In the genomic region with DNA sequence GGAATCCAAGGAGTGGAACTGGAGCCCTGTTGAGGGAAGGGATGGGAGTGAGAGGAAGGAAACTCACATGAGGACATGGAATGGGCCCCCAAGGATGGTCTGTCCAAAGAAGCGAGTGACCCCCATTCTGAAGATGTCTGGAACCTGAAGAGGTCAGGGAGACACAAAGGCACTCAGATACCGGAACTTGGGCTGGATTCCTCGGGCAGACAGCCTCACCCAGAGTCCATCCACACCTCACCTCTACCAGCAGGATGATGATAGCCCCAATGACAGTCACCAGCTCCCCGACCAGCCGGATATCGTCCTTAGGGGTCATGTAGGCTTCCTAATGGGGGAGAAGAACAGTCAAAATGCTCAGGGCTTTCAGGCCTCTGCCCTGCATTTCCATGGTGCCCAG, we compare ENCODE assay signal across 23 cellular contexts. TPM values are rescaled to one million over a fixed set of nuclear protein-coding genes. Genes with fewer than 3 reads are reported as not detected.
A peak's percentile ranks its signal among the peaks of the same experiment; 100 is the strongest.
DNase-seq lines count a peak whose midpoint lies in the region; ATAC-seq and TF ChIP-seq lines count a peak whose summit lies in the region.
"Had no signal": no experiment of that assay in that cellular context is flagged by ENCODE, and none has a peak within 500 bp of the region (broad histone marks: within the 10 kb centered on the region; RNA-seq: fewer than 3 reads in every experiment).

No MANE protein-coding gene starts in this region.

- H3K4me3 ChIP-seq in DND-41 (ENCODE audit: low read depth in 1 of 2, low read length in 2 of 2), result no peak overlapping the region
- H3K4me3 ChIP-seq: A549; BLaER1 treated with 17β-estradiol and CSF1 and Interleukin-3, amounts not matched to agents 10 nM and 100 nM; GM12878 had no signal

- no peak for TF ChIP-seq CTCF in DND-41 (IDR thresholded peaks at IDR 0.05; ENCODE audit: borderline replicate concordance, extremely low read depth, low read length, poor library complexity, severe bottlenecking)

- no peak overlapping the region for H2AFZ ChIP-seq in DND-41 (ENCODE audit: low read depth, low read length)

- H3K27ac ChIP-seq in DND-41 (ENCODE audit: low read length), result no peak overlapping the region
- H3K27ac ChIP-seq: 22Rv1; A549; BLaER1 treated with 17β-estradiol and CSF1 and Interleukin-3, amounts not matched to agents 10 nM and 100 nM; C4-2B had no signal

- H3K4me1 ChIP-seq in DND-41 (ENCODE audit: insufficient read depth, low read length), result no peaks in the 10 kb centered on the region
- H3K4me1 ChIP-seq: A549; BLaER1 treated with 17β-estradiol and CSF1 and Interleukin-3, amounts not matched to agents 10 nM and 100 nM; Caco-2 had no signal

- no peaks in the 10 kb centered on the region for H3K27me3 ChIP-seq in DND-41 (ENCODE audit: insufficient read depth, low read length, poor library complexity)
- H3K27me3 ChIP-seq: BLaER1 treated with 17β-estradiol and CSF1 and Interleukin-3, amounts not matched to agents 10 nM and 100 nM had no signal

- peak; percentile 9 for DNase-seq in activated effector memory CD4-positive, alpha-beta T cell treated with anti-CD3 and anti-CD28 coated beads, Interleukin-2, amount 50 U/mL, for 16 hours
- no peak for DNase-seq in activated effector memory CD4-positive, alpha-beta T cell treated with Interleukin-2 at 50 U/mL for 16 hours
- no peak for DNase-seq in DND-41
- peak; percentile 33 for DNase-seq in mesenteric fat pad (ENCODE audit: low spot score)
- no peak for DNase-seq in UCSD-AML1 (lab: John Stamatoyannopoulos, UW; ENCODE audit: unreplicated experiment)
- DNase-seq: AML-193; Calu3; CD4-positive, alpha-beta T cell; CD8-positive, alpha-beta T cell; DMS79 treated with DMSO at 0.1 percent for 48 hours; EL; GDM1 had no signal

- H3K36me3 ChIP-seq in DND-41 (ENCODE audit: insufficient read depth, low read length), result peaks cover 39% of the 10 kb centered on the region
- H3K36me3 ChIP-seq: BLaER1 treated with 17β-estradiol and CSF1 and Interleukin-3, amounts not matched to agents 10 nM and 100 nM had no signal

- ATAC-seq in DND-41 (ENCODE audit: insufficient read depth, low read depth) (0 out of 3 replicates have a peak, but pooled peaks have one; percentile 5), GM18498 (IDR thresholded peaks at IDR 0.05; ENCODE audit: unreplicated experiment) (no peak)
- ATAC-seq: A549; CD8-positive, alpha-beta T cell; GM12878 had no signal

- H3K4me2 ChIP-seq in DND-41 (ENCODE audit: insufficient read depth, low read length), result no peak overlapping the region
- H3K4me2 ChIP-seq: A549; BLaER1 treated with 17β-estradiol and CSF1 and Interleukin-3, amounts not matched to agents 10 nM and 100 nM had no signal

- no peaks in the 10 kb centered on the region for H3K79me2 ChIP-seq in DND-41 (ENCODE audit: insufficient read depth, low read length)

- no peaks in the 10 kb centered on the region for H4K20me1 ChIP-seq in DND-41 (ENCODE audit: insufficient read depth, low read length)
- H4K20me1 ChIP-seq: BLaER1 treated with 17β-estradiol and CSF1 and Interleukin-3, amounts not matched to agents 10 nM and 100 nM had no signal

- H3K9me3 ChIP-seq in DND-41 (ENCODE audit: insufficient read depth, low read length, severe bottlenecking), result no peaks in the 10 kb centered on the region
- H3K9me3 ChIP-seq: A549, Caco-2 had no signal

- H3K9ac ChIP-seq in DND-41 (ENCODE audit: low read depth, low read length), result no peak overlapping the region
- H3K9ac ChIP-seq: BLaER1 treated with 17β-estradiol and CSF1 and Interleukin-3, amounts not matched to agents 10 nM and 100 nM had no signal

RNA-seq across cellular contexts. Expression of gene TRPV6, which starts 10.7 kb away (rescaled TPM):
- total RNA-seq in mesenteric fat pad, result not detected
- total RNA-seq: A172; B cell; CD4-positive, alpha-beta T cell; CD8-positive, alpha-beta T cell; Daoy; G401; GM12878 had no signal

RNA-seq across cellular contexts. Expression of gene EPHB6, which starts 20.0 kb away (rescaled TPM):
- 6.3 TPM for total RNA-seq in mesenteric fat pad
- total RNA-seq: G401 had no signal

RNA-seq across cellular contexts. Expression of gene TRPV5, which starts 58.7 kb away (rescaled TPM):
- not detected for total RNA-seq in mesenteric fat pad
- total RNA-seq: B cell; Caco-2; Calu3; CD4-positive, alpha-beta T cell; CD8-positive, alpha-beta T cell; G401; GM12878 had no signal

Comparison
In these comparisons a context has a peak if more than half of its experiments do, and no peak if none do; other contexts are left out.
1. DNase-seq: peak in activated effector memory CD4-positive, alpha-beta T cell treated with anti-CD3 and anti-CD28 coated beads, Interleukin-2, amount 50 U/mL, for 16 hours (single experiment) and mesenteric fat pad (single experiment); none in activated effector memory CD4-positive, alpha-beta T cell treated with Interleukin-2 at 50 U/mL for 16 hours (single experiment), DND-41 (single experiment) and UCSD-AML1 (single experiment).